24 cellular contexts compared by ENCODE assay signal in the genomic region with DNA sequence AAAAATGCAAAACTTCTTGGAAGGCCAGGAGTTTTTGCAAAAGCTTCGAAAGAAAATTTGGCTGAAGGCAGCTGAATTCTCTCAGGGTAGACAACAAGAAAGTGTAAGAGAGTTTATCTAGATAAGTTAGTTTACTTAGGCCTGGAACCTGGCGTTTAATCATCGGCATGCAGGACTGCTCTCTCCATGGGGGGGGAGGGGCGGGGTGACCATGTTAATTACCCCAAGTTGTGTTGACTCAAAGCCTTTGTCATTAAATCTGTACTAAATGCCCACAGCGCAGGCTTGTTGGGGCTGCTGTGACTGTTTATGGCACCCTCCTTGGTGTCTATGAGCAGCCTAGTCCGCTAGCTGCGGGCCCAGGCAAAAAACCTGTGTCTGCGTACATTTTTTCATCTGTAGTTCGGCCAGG. TPM values are rescaled to one million over a fixed set of nuclear protein-coding genes. Genes with fewer than 3 reads are reported as not detected.
A peak's percentile ranks its signal among the peaks of the same experiment; 100 is the strongest.
DNase-seq lines count a peak whose midpoint lies in the region; ATAC-seq and TF ChIP-seq lines count a peak whose summit lies in the region.
"Had no signal": no experiment of that assay in that cellular context is flagged by ENCODE, and none has a peak within 500 bp of the region (broad histone marks: within the 10 kb centered on the region; RNA-seq: fewer than 3 reads in every experiment).

No MANE protein-coding gene starts in this region.

- peaks cover 21% of the 10 kb centered on the region for H3K27me3 Mint-ChIP-seq in endodermal cell (ENCODE audit: insufficient read depth)
- H3K27me3 Mint-ChIP-seq: CD4-positive, alpha-beta memory T cell had no signal

- no peak overlapping the region for H3K27ac Mint-ChIP-seq in endodermal cell
- H3K27ac Mint-ChIP-seq: CD4-positive, alpha-beta memory T cell had no signal

- no peak for TF ChIP-seq CTCF in endodermal cell (conservative IDR thresholded peaks at IDR 0.05)

- no peak overlapping the region for H3K4me3 Mint-ChIP-seq in endodermal cell
- H3K4me3 Mint-ChIP-seq: CD4-positive, alpha-beta memory T cell had no signal

- H3K4me1 ChIP-seq in NT2/D1 (ENCODE audit: insufficient read depth, insufficient read length) (no peaks in the 10 kb centered on the region), endodermal cell (ENCODE audit: control insufficient read depth, insufficient read depth, low read length) (no peaks in the 10 kb centered on the region)
- H3K4me1 ChIP-seq: Peyer's patch, SJCRH30 had no signal

- DNase-seq in ELF-1 (ENCODE audit: low read depth, low spot score): peak; percentile 73
- peak; percentile 52 for DNase-seq in NT2/D1 (ENCODE audit: low read depth, low spot score)
- peak; percentile 66 for DNase-seq in endodermal cell
- peak; percentile 9 for DNase-seq in iPS-NIHi11 (ENCODE audit: low spot score)
- DNase-seq in G401 (ENCODE audit: low spot score): no peak
- DNase-seq in mucosa of gallbladder (ENCODE audit: low spot score): no peak
- DNase-seq in activated naive CD4-positive, alpha-beta T cell treated with anti-CD3 and anti-CD28 coated beads, Interleukin-2, amount 50 U/mL, for 16 hours: no peak
- DNase-seq: Caco-2; CD4-positive, alpha-beta memory T cell; DMS 273 treated with DMSO at 0.1 percent for 48 hours; DND-41; GDM1; MV-4-11; NCI-H1105 treated with DMSO at 0.1 percent for 48 hours; NCI-H2029 treated with DMSO at 0.1 percent for 48 hours; NCI-H226; NCI-H510A treated with DMSO at 0.1 percent for 48 hours; NCI-H748 treated with DMSO at 0.1 percent for 48 hours; NK-92 treated with Interleukin-12 subunit alpha and Interleukin-12 subunit beta, amount 100 ng/mL, for 24 hours; Peyer's patch; SJCRH30 had no signal

- H3K36me3 ChIP-seq in NT2/D1 (ENCODE audit: insufficient read depth, insufficient read length, low read length) (peaks cover 8% of the 10 kb centered on the region), endodermal cell (ENCODE audit: control insufficient read depth, insufficient read depth, low read length) (peaks cover 6% of the 10 kb centered on the region)
- H3K36me3 ChIP-seq: Peyer's patch, SJCRH30 had no signal

- H3K27me3 ChIP-seq in NT2/D1 (ENCODE audit: insufficient read depth, insufficient read length) (no peaks in the 10 kb centered on the region), endodermal cell (ENCODE audit: control insufficient read depth, insufficient read depth, low read length, poor library complexity, severe bottlenecking) (no peaks in the 10 kb centered on the region)
- H3K27me3 ChIP-seq: BLaER1 treated with 17β-estradiol and CSF1 and Interleukin-3, amounts not matched to agents 10 nM and 100 nM; Peyer's patch; SJCRH30 had no signal

- peaks cover 45% of the 10 kb centered on the region for H3K36me3 Mint-ChIP-seq in endodermal cell (ENCODE audit: low read depth)

- H3K9me3 ChIP-seq in NT2/D1 (ENCODE audit: insufficient read depth, low read length): no peaks in the 10 kb centered on the region; the same call in 1 of the 2 replicates
- peaks cover 42% of the 10 kb centered on the region for H3K9me3 ChIP-seq in endodermal cell (ENCODE audit: control insufficient read depth, low read length)
- H3K9me3 ChIP-seq: BLaER1 treated with 17β-estradiol and CSF1 and Interleukin-3, amounts not matched to agents 10 nM and 100 nM; Caco-2; Peyer's patch; SJCRH30 had no signal

- WGBS in endodermal cell (ENCODE audit: insufficient coverage in 1 of 2, insufficient read length in 1 of 2), 2 experiments: 81 to 87% methylated on average over 7 to 9 of the region's 9 CpGs

- H3K9me3 Mint-ChIP-seq in endodermal cell: peaks cover 50% of the 10 kb centered on the region
- H3K9me3 Mint-ChIP-seq: CD4-positive, alpha-beta memory T cell had no signal

- in situ Hi-C loops in G401 (cut with HindIII; ENCODE audit: low sequenced_read_pairs): no loop called here

- H3K4me3 ChIP-seq in NT2/D1 (ENCODE audit: insufficient read length, low read depth) (no peak overlapping the region), endodermal cell (ENCODE audit: low read length) (peak overlapping the region; percentile 51)
- H3K4me3 ChIP-seq: BLaER1 treated with 17β-estradiol and CSF1 and Interleukin-3, amounts not matched to agents 10 nM and 100 nM; Peyer's patch; SJCRH30 had no signal

- H3K4me1 Mint-ChIP-seq in endodermal cell: peaks cover 8% of the 10 kb centered on the region

- H3K9ac ChIP-seq in NT2/D1 (ENCODE audit: insufficient read length, low read depth) (no peak overlapping the region), endodermal cell (ENCODE audit: extremely low read depth, low read length, poor library complexity, severe bottlenecking) (no peak overlapping the region)
- H3K9ac ChIP-seq: BLaER1 treated with 17β-estradiol and CSF1 and Interleukin-3, amounts not matched to agents 10 nM and 100 nM had no signal

- no peak overlapping the region for H3K27ac ChIP-seq in endodermal cell (ENCODE audit: low read depth, low read length)
- H3K27ac ChIP-seq: 22Rv1; BLaER1 treated with 17β-estradiol and CSF1 and Interleukin-3, amounts not matched to agents 10 nM and 100 nM; Peyer's patch; SJCRH30 had no signal

- no peak for ATAC-seq in HG03045 (IDR thresholded peaks at IDR 0.05; ENCODE audit: unreplicated experiment)

RNA-seq across cellular contexts. Expression of gene ZNF451, which starts 20.1 kb away (rescaled TPM):
- total RNA-seq in endodermal cell: 10 to 100 TPM; 58.1 to 72.5 TPM
- polyA plus RNA-seq in endodermal cell (2013, experiment 1 of 2): 39.9 TPM
- 40.2 TPM for polyA plus RNA-seq in endodermal cell (2013, experiment 2 of 2)
- 23.3 and 35.2 TPM in 2 replicates for total RNA-seq in G401 (2014; rRNA removed; shearing (Covaris generic))
- 41.5 TPM for total RNA-seq in mucosa of gallbladder

RNA-seq across cellular contexts. Expression of gene KIAA1586, which starts 23.4 kb away (rescaled TPM):
- 10 to 100 TPM; 18.7 to 21.5 TPM for total RNA-seq in endodermal cell
- polyA plus RNA-seq in endodermal cell (2013, experiment 1 of 2): 22.2 TPM
- polyA plus RNA-seq in endodermal cell (2013, experiment 2 of 2): 19.5 TPM
- 12.2 and 27.4 TPM in 2 replicates for total RNA-seq in G401 (2014; rRNA removed; shearing (Covaris generic))
- total RNA-seq in mucosa of gallbladder: 8.2 TPM

Comparison
In these comparisons a context has a peak if more than half of its experiments do, and no peak if none do; other contexts are left out.
1. DNase-seq: peak in ELF-1 (single experiment), NT2/D1 (single experiment), endodermal cell (single experiment) and iPS-NIHi11 (single experiment); none in G401 (single experiment), mucosa of gallbladder (single experiment) and activated naive CD4-positive, alpha-beta T cell treated with anti-CD3 and anti-CD28 coated beads, Interleukin-2, amount 50 U/mL, for 16 hours (single experiment).